1 cellular context compared by ENCODE assay signal in the genomic region with DNA sequence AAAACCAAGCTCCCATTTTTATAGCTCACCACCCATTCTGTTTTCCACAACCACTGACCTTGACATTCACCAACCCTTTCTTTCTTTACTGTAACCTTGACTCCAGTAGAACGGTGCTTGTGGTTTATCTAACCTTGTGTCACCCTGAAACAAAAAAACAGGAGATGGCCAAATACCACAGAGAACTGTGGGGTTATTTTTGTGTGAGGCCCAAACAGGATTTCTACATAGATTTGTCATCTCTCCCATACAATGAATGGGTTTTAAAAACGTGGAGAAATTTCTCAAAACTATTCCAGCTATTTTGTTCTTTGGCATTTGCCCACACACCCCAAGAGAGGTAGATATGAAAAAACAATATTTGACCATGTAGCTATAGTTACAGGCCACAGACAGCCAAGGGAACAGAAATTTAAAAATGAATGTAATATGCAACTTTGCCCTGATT.
TF ChIP-seq lines count a peak whose summit lies in the region.

No MANE protein-coding gene starts in this region.

TF ChIP-seq in IMR-90, 13 proteins besides CTCF, POLR2A, EP300 and RAD21:
- TF ChIP-seq FOS (IDR thresholded peaks at IDR 0.05; ENCODE audit: low read depth, low read length) (no peak), CEBPB (IDR thresholded peaks at IDR 0.05; ENCODE audit: low read depth, low read length) (no peak), RFX5 (IDR thresholded peaks at IDR 0.05; ENCODE audit: low read depth, low read length) (no peak), NFE2L2 (IDR thresholded peaks at IDR 0.05; ENCODE audit: low read depth, low read length) (no peak), SMC3 (IDR thresholded peaks at IDR 0.05; ENCODE audit: low read depth, low read length) (no peak), MXI1 (IDR thresholded peaks at IDR 0.05; ENCODE audit: borderline replicate concordance, low read depth, low read length) (no peak), CHD1 (IDR thresholded peaks at IDR 0.05; ENCODE audit: low read depth, low read length) (no peak), BHLHE40 (IDR thresholded peaks at IDR 0.05; ENCODE audit: low read depth, low read length) (no peak), MAFK (IDR thresholded peaks at IDR 0.05; ENCODE audit: low read depth, low read length) (no peak), RCOR1 (IDR thresholded peaks at IDR 0.05; ENCODE audit: insufficient replicate concordance, low read length) (no peak), MAZ (IDR thresholded peaks at IDR 0.05; ENCODE audit: borderline replicate concordance, low read depth, low read length) (no peak)
- TF ChIP-seq, protein P1, sequence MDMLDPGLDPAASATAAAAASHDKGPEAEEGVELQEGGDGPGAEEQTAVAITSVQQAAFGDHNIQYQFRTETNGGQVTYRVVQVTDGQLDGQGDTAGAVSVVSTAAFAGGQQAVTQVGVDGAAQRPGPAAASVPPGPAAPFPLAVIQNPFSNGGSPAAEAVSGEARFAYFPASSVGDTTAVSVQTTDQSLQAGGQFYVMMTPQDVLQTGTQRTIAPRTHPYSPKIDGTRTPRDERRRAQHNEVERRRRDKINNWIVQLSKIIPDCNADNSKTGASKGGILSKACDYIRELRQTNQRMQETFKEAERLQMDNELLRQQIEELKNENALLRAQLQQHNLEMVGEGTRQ (IDR thresholded peaks at IDR 0.05; ENCODE audit: low read depth, low read length), result no peak
- TF ChIP-seq, protein P2, sequence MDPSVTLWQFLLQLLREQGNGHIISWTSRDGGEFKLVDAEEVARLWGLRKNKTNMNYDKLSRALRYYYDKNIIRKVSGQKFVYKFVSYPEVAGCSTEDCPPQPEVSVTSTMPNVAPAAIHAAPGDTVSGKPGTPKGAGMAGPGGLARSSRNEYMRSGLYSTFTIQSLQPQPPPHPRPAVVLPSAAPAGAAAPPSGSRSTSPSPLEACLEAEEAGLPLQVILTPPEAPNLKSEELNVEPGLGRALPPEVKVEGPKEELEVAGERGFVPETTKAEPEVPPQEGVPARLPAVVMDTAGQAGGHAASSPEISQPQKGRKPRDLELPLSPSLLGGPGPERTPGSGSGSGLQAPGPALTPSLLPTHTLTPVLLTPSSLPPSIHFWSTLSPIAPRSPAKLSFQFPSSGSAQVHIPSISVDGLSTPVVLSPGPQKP (IDR thresholded peaks at IDR 0.05; ENCODE audit: borderline replicate concordance, low read depth, low read length), result no peak
